27 cellular contexts compared by ENCODE assay signal in the genomic region with DNA sequence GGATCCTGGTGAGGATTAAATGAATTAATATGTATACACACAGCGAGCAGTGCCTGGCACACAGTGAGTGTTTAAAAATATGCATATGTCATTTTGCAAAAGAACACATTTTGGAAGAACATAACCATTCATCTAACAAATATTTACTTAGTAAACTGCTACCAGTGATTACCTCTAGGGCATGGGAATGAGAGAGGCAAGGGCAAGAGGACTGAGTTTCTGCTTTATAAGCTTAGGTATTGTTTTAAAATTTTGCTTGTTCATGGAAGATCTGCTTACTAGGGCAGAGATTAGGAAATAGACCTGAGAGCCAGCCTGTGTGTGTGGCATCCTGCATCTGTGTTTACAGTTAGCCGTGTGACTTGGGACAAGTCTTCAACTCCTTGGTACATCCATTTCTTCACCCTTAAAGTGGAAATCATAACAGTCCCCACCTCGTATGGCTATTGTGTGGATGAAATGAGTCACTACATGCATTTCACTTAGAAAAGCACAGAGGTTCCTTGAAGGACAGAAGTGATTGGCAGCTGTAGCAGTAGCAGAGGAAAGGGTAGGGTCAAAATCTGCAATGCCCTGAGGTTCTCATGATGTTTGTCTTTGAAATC.
DNase-seq lines count a peak whose midpoint lies in the region; ATAC-seq and TF ChIP-seq lines count a peak whose summit lies in the region.
"Had no signal": no experiment of that assay in that cellular context is flagged by ENCODE, and none has a peak within 500 bp of the region (broad histone marks: within the 10 kb centered on the region; RNA-seq: fewer than 3 reads in every experiment).

No MANE protein-coding gene starts in this region.

- no peaks in the 10 kb centered on the region for H3K36me3 Mint-ChIP-seq in MCF 10A (ENCODE audit: insufficient read depth, unreplicated experiment)
- H3K36me3 Mint-ChIP-seq: activated naive CD4-positive, alpha-beta T cell treated with anti-CD3 and anti-CD28 coated beads, Interleukin-2, amount 50 U/mL, for 24 hours; natural killer cell; type B pancreatic cell had no signal

- ATAC-seq in gastroesophageal sphincter (peak; percentile 27), GM21515 (IDR thresholded peaks at IDR 0.05; ENCODE audit: unreplicated experiment) (no peak)
- ATAC-seq: natural killer cell had no signal

- no peak overlapping the region for H3K4me3 ChIP-seq in breast epithelium
- H3K4me3 ChIP-seq in PC-9: no peak overlapping the region
- H3K4me3 ChIP-seq in gastroesophageal sphincter: no peak overlapping the region
- H3K4me3 ChIP-seq: BLaER1 treated with 17β-estradiol and CSF1 and Interleukin-3, amounts not matched to agents 10 nM and 100 nM; right atrium auricular region; SK-N-MC had no signal

- intact Hi-C loops in MCF 10A (cut with micrococcal nuclease) (loop anchor here (2.0 to 10.0 kb wide), 2 partner anchors 76 to 288 kb away; no protein-coding TSS in a partner anchor), breast epithelium (cut with DNase I; ENCODE audit: low total_unique reads) (no loop called here), PC-9 (cut with micrococcal nuclease; ENCODE audit: unreplicated experiment) (loop anchor here (10.0 kb wide), 1 partner anchor 258 kb away; no protein-coding TSS in a partner anchor)

- WGBS in gastroesophageal sphincter (ENCODE audit: low coverage in 1 of 2), 2 donors: 29 to 46% methylated on average over 2 to 3 of the region's 3 CpGs

- CTCF ChIA-PET in MCF 10A (lab: Yijun Ruan, JAX) (interaction anchor here (0.9 to 7.8 kb wide), 8 partner anchors 10 to 1641 kb away, joined by 3 to 69 read pairs (median 4); no protein-coding TSS in a partner anchor), PC-9 (lab: Charles Lee) (no interaction called here)

- H3K9me2 ChIP-seq in PC-9 (ENCODE audit: insufficient read depth): no peaks in the 10 kb centered on the region

- no peak overlapping the region for H2AFZ ChIP-seq in PC-9

- TF ChIP-seq EP300 in gastroesophageal sphincter (IDR thresholded peaks at IDR 0.05): no peak

- peaks cover 16% of the 10 kb centered on the region for H3K4me1 Mint-ChIP-seq in MCF 10A (ENCODE audit: insufficient read depth, unreplicated experiment)

- H3K9me3 ChIP-seq in breast epithelium: no peaks in the 10 kb centered on the region
- no peaks in the 10 kb centered on the region for H3K9me3 ChIP-seq in PC-9 (ENCODE audit: insufficient read depth, low read depth)
- H3K9me3 ChIP-seq in gastroesophageal sphincter: no peaks in the 10 kb centered on the region
- H3K9me3 ChIP-seq: right atrium auricular region had no signal

- H3K4me2 ChIP-seq in PC-9: peak overlapping the region; percentile 38
- H3K4me2 ChIP-seq: BLaER1 treated with 17β-estradiol and CSF1 and Interleukin-3, amounts not matched to agents 10 nM and 100 nM had no signal

- no peak for TF ChIP-seq POLR2A in breast epithelium (IDR thresholded peaks at IDR 0.05)
- TF ChIP-seq POLR2A in gastroesophageal sphincter (IDR thresholded peaks at IDR 0.05): no peak

- TF ChIP-seq CTCF in MCF 10A (IDR thresholded peaks at IDR 0.05; ENCODE audit: unreplicated experiment) (no peak), breast epithelium (IDR thresholded peaks at IDR 0.05) (no peak), PC-9 (conservative IDR thresholded peaks at IDR 0.05) (no peak; the same call in 1 of the 2 replicates), gastroesophageal sphincter (IDR thresholded peaks at IDR 0.05) (peak in 2 of 4 experiments; percentile 14 to 23)

- DNase-seq in MCF 10A (ENCODE audit: unreplicated experiment) (peak; percentile 81), breast epithelium (ENCODE audit: low spot score in 2 of 2) (no peak), PC-9 (peak; percentile 8 to 81), NCI-H226 (no peak), NCI-H774 (lab: John Stamatoyannopoulos, UW) (no peak), NCI-H510A treated with DMSO at 0.1 percent for 48 hours (lab: John Stamatoyannopoulos, UW) (no peak)
- DNase-seq: activated CD4-positive, alpha-beta T cell treated with anti-CD3 and anti-CD28 coated beads, Interleukin-2, amount 10 ng/mL, durations not matched to agents 7 days and 5 days; anterior cingulate cortex; Calu3; central memory CD4-positive, alpha-beta T cell; EL; HCEC 1CT; IMR-90; natural killer cell; NCI-H1105; NCI-H446; stimulated activated CD4-positive, alpha-beta T cell treated with anti-CD3 and anti-CD28 coated beads, Interleukin-4, amount 100 ng/mL, for 4 hours; stimulated activated naive CD4-positive, alpha-beta T cell treated with Interleukin-2 at 50 U/mL for 16 hours; WERI-Rb-1 had no signal

- H3K9me3 Mint-ChIP-seq in MCF 10A (ENCODE audit: unreplicated experiment): no peaks in the 10 kb centered on the region
- H3K9me3 Mint-ChIP-seq: activated CD4-positive, alpha-beta T cell treated with anti-CD3 and anti-CD28 coated beads, Interleukin-2, amount 10 ng/mL, durations not matched to agents 7 days and 5 days; activated naive CD4-positive, alpha-beta T cell treated with anti-CD3 and anti-CD28 coated beads, Interleukin-2, amount 50 U/mL, for 24 hours; dendritic cell treated with granulocyte-macrophage colony-stimulating factor and Interleukin-4, amounts not matched to agents 40 ng/mL and 50 ng/mL, for 4 days; natural killer cell; type B pancreatic cell had no signal

- H4K20me1 ChIP-seq in PC-9 (ENCODE audit: insufficient read depth): no peaks in the 10 kb centered on the region; the same call in 1 of the 2 replicates
- H4K20me1 ChIP-seq: BLaER1 treated with 17β-estradiol and CSF1 and Interleukin-3, amounts not matched to agents 10 nM and 100 nM had no signal

- no peaks in the 10 kb centered on the region for H3K27me3 Mint-ChIP-seq in MCF 10A (ENCODE audit: insufficient read depth, unreplicated experiment)
- H3K27me3 Mint-ChIP-seq: activated CD4-positive, alpha-beta T cell treated with anti-CD3 and anti-CD28 coated beads, Interleukin-2, amount 10 ng/mL, durations not matched to agents 7 days and 5 days; activated naive CD4-positive, alpha-beta T cell treated with anti-CD3 and anti-CD28 coated beads, Interleukin-2, amount 50 U/mL, for 24 hours; dendritic cell treated with granulocyte-macrophage colony-stimulating factor and Interleukin-4, amounts not matched to agents 40 ng/mL and 50 ng/mL, for 4 days had no signal

- H3K27me3 ChIP-seq in breast epithelium (no peaks in the 10 kb centered on the region), PC-9 (ENCODE audit: insufficient read depth, low read depth) (no peaks in the 10 kb centered on the region), gastroesophageal sphincter (no peaks in the 10 kb centered on the region)
- H3K27me3 ChIP-seq: BLaER1 treated with 17β-estradiol and CSF1 and Interleukin-3, amounts not matched to agents 10 nM and 100 nM; right atrium auricular region had no signal

- H3K27ac Mint-ChIP-seq in MCF 10A (ENCODE audit: low read depth, unreplicated experiment): peak overlapping the region; percentile 62
- H3K27ac Mint-ChIP-seq: activated CD4-positive, alpha-beta T cell treated with anti-CD3 and anti-CD28 coated beads, Interleukin-2, amount 10 ng/mL, durations not matched to agents 7 days and 5 days; activated naive CD4-positive, alpha-beta T cell treated with anti-CD3 and anti-CD28 coated beads, Interleukin-2, amount 50 U/mL, for 24 hours; dendritic cell treated with granulocyte-macrophage colony-stimulating factor and Interleukin-4, amounts not matched to agents 40 ng/mL and 50 ng/mL, for 4 days; natural killer cell; type B pancreatic cell had no signal

- H3K36me3 ChIP-seq in breast epithelium (no peaks in the 10 kb centered on the region), PC-9 (ENCODE audit: low read depth) (no peaks in the 10 kb centered on the region), gastroesophageal sphincter (peaks cover 0 to 5% of the 10 kb centered on the region in 2 donors)
- H3K36me3 ChIP-seq: BLaER1 treated with 17β-estradiol and CSF1 and Interleukin-3, amounts not matched to agents 10 nM and 100 nM; right atrium auricular region; WERI-Rb-1 had no signal

- no peaks in the 10 kb centered on the region for H3K79me2 ChIP-seq in PC-9 (ENCODE audit: low read depth)

- BruUV-seq in MCF 10A (replicated peaks; lab: Mats Ljungman, UMichigan) (no TSS peak), PC-9 (replicated peaks; lab: Mats Ljungman, UMichigan) (no TSS peak)

- H3K4me3 Mint-ChIP-seq in MCF 10A (ENCODE audit: unreplicated experiment): no peak overlapping the region
- H3K4me3 Mint-ChIP-seq: activated CD4-positive, alpha-beta T cell treated with anti-CD3 and anti-CD28 coated beads, Interleukin-2, amount 10 ng/mL, durations not matched to agents 7 days and 5 days; activated naive CD4-positive, alpha-beta T cell treated with anti-CD3 and anti-CD28 coated beads, Interleukin-2, amount 50 U/mL, for 24 hours; dendritic cell treated with granulocyte-macrophage colony-stimulating factor and Interleukin-4, amounts not matched to agents 40 ng/mL and 50 ng/mL, for 4 days; natural killer cell; type B pancreatic cell had no signal

- H3F3A ChIP-seq in PC-9 (ENCODE audit: insufficient read depth, low read depth): peaks cover 17% of the 10 kb centered on the region; the same call in 1 of the 2 replicates

- H3K4me1 ChIP-seq in breast epithelium: no peaks in the 10 kb centered on the region
- peaks cover 31% of the 10 kb centered on the region for H3K4me1 ChIP-seq in PC-9 (replicated peaks; ENCODE audit: insufficient read depth)
- peaks cover 2 to 44% (median 20%) of the 10 kb centered on the region in 3 donors for H3K4me1 ChIP-seq in gastroesophageal sphincter
- H3K4me1 ChIP-seq: right atrium auricular region had no signal

- H3K27ac ChIP-seq in breast epithelium (no peak overlapping the region), PC-9 (peak overlapping the region; percentile 52), gastroesophageal sphincter (peak overlapping the region; percentile 20 to 65 (median 40))
- H3K27ac ChIP-seq: BLaER1 treated with 17β-estradiol and CSF1 and Interleukin-3, amounts not matched to agents 10 nM and 100 nM; right atrium auricular region; SK-N-MC; WERI-Rb-1 had no signal

- POLR2A ChIA-PET in MCF 10A (lab: Yijun Ruan, JAX) (interaction anchor here (0.9 to 1.8 kb wide), 8 partner anchors 16 to 488 kb away, joined by 3 to 7 read pairs (median 3); no protein-coding TSS in a partner anchor), PC-9 (lab: Charles Lee; ENCODE audit: unreplicated experiment) (no interaction called here)

Comparison
In these comparisons a context has a peak if more than half of its experiments do, and no peak if none do; other contexts are left out.
1. DNase-seq: peak in MCF 10A (single experiment) and PC-9 (2 of 2); none in breast epithelium (0 of 2), NCI-H226 (single experiment), NCI-H774 (single experiment) and NCI-H510A treated with DMSO at 0.1 percent for 48 hours (single experiment).
2. H3K27ac ChIP-seq: peak in PC-9 (single experiment) and gastroesophageal sphincter (4 of 4); none in breast epithelium (0 of 2).